ENCODE assay signal across 27 cellular contexts in genomic region chr5:107414802-107415201, GRCh38.
"Had no signal": no experiment of that assay in that cellular context is flagged by ENCODE, and none has a peak within 500 bp of the region (broad histone marks: within the 10 kb centered on the region; RNA-seq: fewer than 3 reads in every experiment).

No MANE protein-coding gene starts in this region.

- H3K36me3 ChIP-seq: neutrophil, right atrium auricular region, right lobe of liver, tibial nerve, uterus had no signal

- DNase-seq: hypothalamus; immature natural killer cell; islet precursor cell; mesendoderm; naive B cell; natural killer cell; nephron progenitor cell; occipital lobe; psoas muscle; right lobe of liver; stimulated activated CD4-positive, alpha-beta T cell treated with anti-CD3 and anti-CD28 coated beads, Interleukin-1b, Interleukin-23, amount 100 ng/mL, for 48 hours; stimulated activated CD4-positive, alpha-beta T cell treated with anti-CD3 and anti-CD28 coated beads, Interleukin-2, amount 100 ng/mL, for 48 hours; stimulated activated CD4-positive, alpha-beta T cell treated with anti-CD3 and anti-CD28 coated beads, Interleukin-4, amount 100 ng/mL, for 4 hours; stimulated activated CD8-positive, alpha-beta memory T cell treated with anti-CD3 and anti-CD28 coated beads, Interleukin-4, amount 100 ng/mL, for 48 hours; stimulated activated naive CD4-positive, alpha-beta T cell treated with Interleukin-2 at 50 U/mL for 16 hours; stimulated activated naive CD8-positive, alpha-beta T cell treated with anti-CD3 and anti-CD28 coated beads, Interleukin-15, amount 100 ng/mL, for 72 hours; substantia nigra; uterus had no signal

- H3K27me3 ChIP-seq: neural progenitor cell, neutrophil, right atrium auricular region, right lobe of liver, tibial nerve, uterus had no signal

- H3K27ac ChIP-seq: neural progenitor cell, neutrophil, parathyroid adenoma, psoas muscle, right lobe of liver, tibial nerve, uterus had no signal

- ATAC-seq: left lobe of liver; natural killer cell; psoas muscle; right lobe of liver; stimulated activated memory B cell treated with anti-CD40 and anti-IgM and Interleukin-4, amounts not matched to agents 10 μg/mL and 1 μg/mL and 100 μg/mL, for 72 hours; stimulated activated naive CD8-positive, alpha-beta T cell treated with anti-CD3 and anti-CD28 coated beads, Interleukin-15, amount 100 ng/mL, for 72 hours had no signal

- H3K4me1 ChIP-seq: neural progenitor cell, parathyroid adenoma, psoas muscle, right lobe of liver, tibial nerve, uterus had no signal

- H3K4me3 ChIP-seq: lung, neural progenitor cell, psoas muscle, right atrium auricular region, right lobe of liver, smooth muscle cell, tibial nerve, uterus had no signal

- H3K9me3 ChIP-seq: neutrophil, psoas muscle, right atrium auricular region, right lobe of liver, tibial nerve, uterus had no signal
